Comparison of ENCODE assay signal across 1 cellular context in the genomic region with DNA sequence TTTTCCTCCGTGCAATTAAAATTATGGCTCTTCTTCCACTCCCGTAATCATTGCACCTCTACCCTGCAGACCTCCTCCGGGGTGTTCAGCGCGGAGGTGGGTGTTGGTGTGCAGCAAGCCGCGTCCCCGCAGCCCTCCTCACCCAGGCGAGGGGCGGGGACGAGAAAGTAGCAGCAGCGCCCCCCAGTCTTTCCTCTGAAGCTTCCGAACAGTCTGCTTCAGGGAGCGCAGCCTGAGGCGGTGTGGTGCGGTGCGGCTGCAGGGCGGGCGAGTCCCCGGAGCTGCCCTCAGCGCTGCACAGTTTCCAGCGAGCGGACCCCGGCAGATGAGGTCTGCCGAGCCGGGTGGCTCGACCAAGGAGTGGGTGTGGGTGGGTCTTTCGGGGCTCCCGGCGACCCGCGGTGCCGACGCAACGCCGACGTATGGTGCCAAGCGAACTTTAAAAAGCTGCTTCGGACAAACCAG.
TF ChIP-seq lines count a peak whose summit lies in the region.

Gene FRAS1 (plus strand): TSS at position 189 of the 465 bp plus-strand sequence. CDS start 687 bp downstream, outside the sequence.

TF ChIP-seq in H1, 55 proteins besides CTCF, POLR2A, EP300 and RAD21:
- TF ChIP-seq, protein P1, sequence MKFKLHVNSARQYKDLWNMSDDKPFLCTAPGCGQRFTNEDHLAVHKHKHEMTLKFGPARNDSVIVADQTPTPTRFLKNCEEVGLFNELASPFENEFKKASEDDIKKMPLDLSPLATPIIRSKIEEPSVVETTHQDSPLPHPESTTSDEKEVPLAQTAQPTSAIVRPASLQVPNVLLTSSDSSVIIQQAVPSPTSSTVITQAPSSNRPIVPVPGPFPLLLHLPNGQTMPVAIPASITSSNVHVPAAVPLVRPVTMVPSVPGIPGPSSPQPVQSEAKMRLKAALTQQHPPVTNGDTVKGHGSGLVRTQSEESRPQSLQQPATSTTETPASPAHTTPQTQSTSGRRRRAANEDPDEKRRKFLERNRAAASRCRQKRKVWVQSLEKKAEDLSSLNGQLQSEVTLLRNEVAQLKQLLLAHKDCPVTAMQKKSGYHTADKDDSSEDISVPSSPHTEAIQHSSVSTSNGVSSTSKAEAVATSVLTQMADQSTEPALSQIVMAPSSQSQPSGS (IDR thresholded peaks at IDR 0.05; ENCODE audit: low read length), result no peak
- TF ChIP-seq ZNF274 (IDR thresholded peaks at IDR 0.05; ENCODE audit: borderline replicate concordance, extremely low read depth, low read length) (no peak), RNF2 (IDR thresholded peaks at IDR 0.05; ENCODE audit: borderline replicate concordance, low read depth, low read length, missing control alignments, poor library complexity, severe bottlenecking) (no peak), SIN3A (conservative IDR thresholded peaks at IDR 0.05 in 1 of 2, IDR thresholded peaks at IDR 0.05 in 1 of 2; ENCODE audit: low read depth in 1 of 2, low read length in 2 of 2) (peak in 1 of 2 experiments; percentile 7; a peak in 1 of 4 replicates), RFX5 (IDR thresholded peaks at IDR 0.05; ENCODE audit: borderline replicate concordance, low read depth, low read length) (no peak), TCF12 (IDR thresholded peaks at IDR 0.05; ENCODE audit: low read depth, low read length) (no peak), ASH2L (IDR thresholded peaks at IDR 0.05; ENCODE audit: low read length) (no peak), CHD7 (IDR thresholded peaks at IDR 0.05; ENCODE audit: insufficient replicate concordance, low read length) (no peak), PHF8 (conservative IDR thresholded peaks at IDR 0.05; ENCODE audit: low read depth, low read length) (peak; percentile 46; the same call in 1 of the 2 replicates), SIRT6 (IDR thresholded peaks at IDR 0.05; ENCODE audit: low read length) (no peak), BCL11A (IDR thresholded peaks at IDR 0.05; ENCODE audit: low read depth in 2 of 2, low read length in 2 of 2) (no peak), EGR1 (IDR thresholded peaks at IDR 0.05; ENCODE audit: borderline replicate concordance, low read depth, low read length) (no peak), SAP30 (IDR thresholded peaks at IDR 0.05; ENCODE audit: insufficient read depth, insufficient replicate concordance, low read length) (peak; percentile 10), CREB1 (IDR thresholded peaks at IDR 0.05) (no peak), EZH2 (IDR thresholded peaks at IDR 0.05; ENCODE audit: low read depth, low read length, severe bottlenecking) (peak; percentile 35), USF2 (IDR thresholded peaks at IDR 0.05; ENCODE audit: low read length) (no peak), HDAC2 (IDR thresholded peaks at IDR 0.05; ENCODE audit: borderline replicate concordance in 1 of 2, low read depth in 2 of 2, low read length in 2 of 2) (no peak), TAF7 (optimal IDR thresholded peaks at IDR 0.05; ENCODE audit: borderline replicate concordance, low read depth, low read length) (peak; percentile 57), TBP (IDR thresholded peaks at IDR 0.05; ENCODE audit: low read depth, low read length) (peak; percentile 13; the same call in 1 of the 2 replicates), FOSL1 (IDR thresholded peaks at IDR 0.05; ENCODE audit: insufficient read depth, low read depth, low read length) (no peak), SP1 (IDR thresholded peaks at IDR 0.05; ENCODE audit: low read depth, low read length) (no peak), POU5F1 (IDR thresholded peaks at IDR 0.05; ENCODE audit: low read depth, low read length) (no peak), E2F6 (IDR thresholded peaks at IDR 0.05) (no peak), KDM4A (IDR thresholded peaks at IDR 0.05; ENCODE audit: low read depth, low read length, severe bottlenecking) (peak; percentile 30), JUND (IDR thresholded peaks at IDR 0.05; ENCODE audit: low read length) (no peak), GABPA (IDR thresholded peaks at IDR 0.05; ENCODE audit: borderline replicate concordance, insufficient read depth, low read length) (no peak), SIX5 (IDR thresholded peaks at IDR 0.05; ENCODE audit: low read depth, low read length) (no peak), KDM1A (IDR thresholded peaks at IDR 0.05; ENCODE audit: borderline replicate concordance, low read length) (no peak), MAX (IDR thresholded peaks at IDR 0.05) (no peak), HDAC6 (IDR thresholded peaks at IDR 0.05; ENCODE audit: low read depth, low read length) (no peak), SP4 (IDR thresholded peaks at IDR 0.05; ENCODE audit: low read length) (no peak), NRF1 (IDR thresholded peaks at IDR 0.05; ENCODE audit: low read depth, low read length) (no peak), CHD2 (IDR thresholded peaks at IDR 0.05; ENCODE audit: low read length) (no peak), SUZ12 (IDR thresholded peaks at IDR 0.05; ENCODE audit: low read length) (no peak), SP2 (IDR thresholded peaks at IDR 0.05; ENCODE audit: low read length) (no peak), TAF1 (IDR thresholded peaks at IDR 0.05; ENCODE audit: low read depth, low read length) (no peak; the same call in none of the 2 replicates), JUN (IDR thresholded peaks at IDR 0.05; ENCODE audit: low read depth, low read length) (no peak), RBBP5 (IDR thresholded peaks at IDR 0.05; ENCODE audit: borderline replicate concordance, low read depth, low read length) (peak; percentile 18; the same call in 1 of the 2 replicates), YY1 (IDR thresholded peaks at IDR 0.05; ENCODE audit: low read depth, low read length) (no peak), MAFK (IDR thresholded peaks at IDR 0.05; ENCODE audit: low read depth, low read length) (no peak), RXRA (IDR thresholded peaks at IDR 0.05; ENCODE audit: insufficient read depth, low read depth, low read length) (no peak), CHD1 (IDR thresholded peaks at IDR 0.05; ENCODE audit: low read depth, low read length) (no peak)
- TF ChIP-seq, protein P2, sequence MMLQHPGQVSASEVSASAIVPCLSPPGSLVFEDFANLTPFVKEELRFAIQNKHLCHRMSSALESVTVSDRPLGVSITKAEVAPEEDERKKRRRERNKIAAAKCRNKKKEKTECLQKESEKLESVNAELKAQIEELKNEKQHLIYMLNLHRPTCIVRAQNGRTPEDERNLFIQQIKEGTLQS (IDR thresholded peaks at IDR 0.05; ENCODE audit: insufficient read depth, low read depth, low read length), result no peak
